Comparison of ENCODE assay signal across 9 cellular contexts in the genomic region with DNA sequence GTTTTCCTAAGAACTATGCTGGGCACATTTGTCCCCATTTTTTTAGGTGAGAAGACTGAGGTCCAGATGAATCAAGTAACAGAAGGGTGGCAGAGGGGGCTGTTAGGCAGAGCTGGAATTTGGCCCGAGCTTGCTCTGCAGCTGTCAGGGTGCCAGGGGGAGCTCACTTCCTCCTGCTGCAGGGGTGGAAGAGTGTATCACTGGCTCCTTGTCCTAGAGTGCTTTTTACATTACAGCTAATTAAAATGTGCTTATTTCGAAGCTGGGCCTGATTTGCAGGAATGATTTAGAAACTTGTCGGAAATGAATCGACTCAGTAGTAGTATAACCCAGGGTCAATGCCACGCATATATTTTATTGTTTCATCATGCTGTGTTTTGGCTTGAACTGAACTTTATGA. TPM values are rescaled to one million over a fixed set of nuclear protein-coding genes. Genes with fewer than 3 reads are reported as not detected.
DNase-seq lines count a peak whose midpoint lies in the region; ATAC-seq and TF ChIP-seq lines count a peak whose summit lies in the region.
"Had no signal": no experiment of that assay in that cellular context is flagged by ENCODE, and none has a peak within 500 bp of the region (broad histone marks: within the 10 kb centered on the region; RNA-seq: fewer than 3 reads in every experiment).

No MANE protein-coding gene starts in this region.

- no peaks in the 10 kb centered on the region for H3K36me3 ChIP-seq in PC-3 (ENCODE audit: low read depth, low read length)

- no peaks in the 10 kb centered on the region for H3K27me3 ChIP-seq in PC-3 (ENCODE audit: low read length)

- DNase-seq in AG09319 (ENCODE audit: extremely low read depth, low read depth) (no peak), PC-3 (peak; percentile 52), epidermal melanocyte (ENCODE audit: insufficient read length, low spot score) (peak; percentile 52), D341Med (ENCODE audit: low spot score) (no peak), NCI-H146 (lab: John Stamatoyannopoulos, UW) (no peak)
- DNase-seq in stimulated activated CD4-positive, alpha-beta T cell treated with anti-CD3 and anti-CD28 coated beads, Interleukin-12 subunit alpha, Interleukin-12 subunit beta, amount 100 ng/mL, for 4 hours = no peak
- DNase-seq: naive B cell had no signal

- H3K79me2 ChIP-seq in PC-3 (ENCODE audit: low read length) = no peaks in the 10 kb centered on the region

- H3F3A ChIP-seq in PC-3 (ENCODE audit: low read length, unreplicated experiment) = no peaks in the 10 kb centered on the region

- TF ChIP-seq CTCF in AG09319 (IDR thresholded peaks at IDR 0.05; ENCODE audit: low read depth, low read length) = peak; percentile 10; the same call in 1 of the 2 replicates
- TF ChIP-seq CTCF in GM12875 (IDR thresholded peaks at IDR 0.05; ENCODE audit: borderline replicate concordance, insufficient read depth, low read depth, low read length) = 0 out of 2 replicates have a peak, but pooled peaks have one; percentile 9
- TF ChIP-seq CTCF in PC-3 (conservative IDR thresholded peaks at IDR 0.05; ENCODE audit: low read depth, low read length) = 0 out of 2 replicates have a peak, but pooled peaks have one; percentile 19

- H3K4me3 ChIP-seq in GM12875 (ENCODE audit: low read depth, low read length) (no peak overlapping the region), PC-3 (ENCODE audit: low read length) (no peak overlapping the region)

- no peak overlapping the region for H3K4me2 ChIP-seq in PC-3 (ENCODE audit: low read length)

- H3K9me3 ChIP-seq in PC-3 (ENCODE audit: low read length) = no peaks in the 10 kb centered on the region

- intact Hi-C loops in PC-3 (cut with micrococcal nuclease) = no loop called here

- ATAC-seq in PC-3 (peak; percentile 39), GM18868 (IDR thresholded peaks at IDR 0.05; ENCODE audit: unreplicated experiment) (no peak)

- POLR2A ChIA-PET in PC-3 (lab: Charles Lee; ENCODE audit: unreplicated experiment) = interaction anchor here (0.6 to 0.7 kb wide), 2 partner anchors 174 to 191 kb away, joined by 3 to 6 read pairs; no protein-coding TSS in a partner anchor

- no TSS peak for BruUV-seq in PC-3 (replicated peaks; lab: Mats Ljungman, UMichigan)

- no peak overlapping the region for H3K9ac ChIP-seq in PC-3 (ENCODE audit: low read length)

- CTCF ChIA-PET in PC-3 (lab: Charles Lee) = interaction anchor here (0.5 to 0.7 kb wide), 3 partner anchors 9 to 28 kb away, joined by 6 to 12 read pairs (median 6); no protein-coding TSS in a partner anchor

- H3K4me1 ChIP-seq in PC-3 (ENCODE audit: insufficient read depth, low read length) = peaks cover 41% of the 10 kb centered on the region

- no peaks in the 10 kb centered on the region for H4K20me1 ChIP-seq in PC-3 (ENCODE audit: low read length)

- H2AFZ ChIP-seq in PC-3 (ENCODE audit: low read length) = no peak overlapping the region

- H3K27ac ChIP-seq in PC-3 (ENCODE audit: low read length) = no peak overlapping the region

- H3K9me2 ChIP-seq in PC-3 (replicated peaks; ENCODE audit: low read length) = no peaks in the 10 kb centered on the region

RNA-seq across cellular contexts. Expression of gene TOX2, which starts 11.1 kb away (rescaled TPM):
- 0.98 and 1.8 TPM in 2 replicates for total RNA-seq in PC-3 (2014; rRNA removed)

Comparison
In these comparisons a context has a peak if more than half of its experiments do, and no peak if none do; other contexts are left out.
1. DNase-seq: peak in PC-3 (single experiment) and epidermal melanocyte (single experiment); none in AG09319 (single experiment), D341Med (single experiment), stimulated activated CD4-positive, alpha-beta T cell treated with anti-CD3 and anti-CD28 coated beads, Interleukin-12 subunit alpha, Interleukin-12 subunit beta, amount 100 ng/mL, for 4 hours (single experiment) and NCI-H146 (single experiment).
2. Peak in every context shown above with its lines, with median percentiles within 50 percentile points of each other: CTCF ChIP-seq.